Comparison of ENCODE assay signal across 25 cellular contexts in genomic region chr11:83862691-83863090, GRCh38.
DNase-seq lines count a peak whose midpoint lies in the region; ATAC-seq and TF ChIP-seq lines count a peak whose summit lies in the region.
"Had no signal": no experiment of that assay in that cellular context is flagged by ENCODE, and none has a peak within 500 bp of the region (broad histone marks: within the 10 kb centered on the region; RNA-seq: fewer than 3 reads in every experiment).

No MANE protein-coding gene starts in this region.

- no peak overlapping the region for H3K4me2 ChIP-seq in smooth muscle cell
- H3K4me2 ChIP-seq: BLaER1 treated with 17β-estradiol and CSF1 and Interleukin-3, amounts not matched to agents 10 nM and 100 nM; GM23338 had no signal

- intact Hi-C loops in Right ventricle myocardium inferior (cut with DNase I) (no loop called here), cardiac septum (cut with DNase I) (no loop called here), heart right ventricle (cut with DNase I) (no loop called here)

- no peak overlapping the region for H3K27ac ChIP-seq in heart right ventricle
- peak overlapping the region; percentile 94 for H3K27ac ChIP-seq in smooth muscle cell (ENCODE audit: low read depth)
- H3K27ac ChIP-seq: BLaER1 treated with 17β-estradiol and CSF1 and Interleukin-3, amounts not matched to agents 10 nM and 100 nM; SJCRH30 had no signal

- no peak overlapping the region for H3K4me3 ChIP-seq in heart right ventricle
- H3K4me3 ChIP-seq in smooth muscle cell: no peak overlapping the region
- H3K4me3 ChIP-seq in HAP-1: no peak overlapping the region
- H3K4me3 ChIP-seq: BLaER1 treated with 17β-estradiol and CSF1 and Interleukin-3, amounts not matched to agents 10 nM and 100 nM; GM23338; SJCRH30 had no signal

- H3K9me3 ChIP-seq in heart right ventricle (peaks cover 0 to 14% (median 0%) of the 10 kb centered on the region in 11 donors), smooth muscle cell (replicated peaks; ENCODE audit: low read depth) (no peaks in the 10 kb centered on the region), HAP-1 (no peaks in the 10 kb centered on the region)
- H3K9me3 ChIP-seq: SJCRH30 had no signal

- H3F3A ChIP-seq in smooth muscle cell (ENCODE audit: low read depth): peaks cover 13% of the 10 kb centered on the region

- no peak overlapping the region for H3K9ac ChIP-seq in smooth muscle cell (ENCODE audit: low read depth)
- H3K9ac ChIP-seq: BLaER1 treated with 17β-estradiol and CSF1 and Interleukin-3, amounts not matched to agents 10 nM and 100 nM had no signal

- in situ Hi-C loops in HAP-1 (cut with MboI; ENCODE audit: low sequenced_read_pairs): no loop called here

- no peak overlapping the region for H3K27ac Mint-ChIP-seq in mesothelial cell of epicardium
- H3K27ac Mint-ChIP-seq: CD4-positive, alpha-beta T cell; GM23338 had no signal

- H3K27me3 ChIP-seq in heart right ventricle (no peaks in the 10 kb centered on the region), smooth muscle cell (ENCODE audit: low read depth) (no peaks in the 10 kb centered on the region), HAP-1 (ENCODE audit: low read depth) (no peaks in the 10 kb centered on the region)
- H3K27me3 ChIP-seq: BLaER1 treated with 17β-estradiol and CSF1 and Interleukin-3, amounts not matched to agents 10 nM and 100 nM; SJCRH30 had no signal

- DNase-seq in Right ventricle myocardium inferior (ENCODE audit: missing footprints): no peak
- DNase-seq in cardiac septum (ENCODE audit: low spot score): no peak
- peak; percentile 5 for DNase-seq in astrocyte of the hippocampus (ENCODE audit: low read depth, low spot score)
- peak in 1 of 2 donors; percentile 57 for DNase-seq in heart right ventricle
- DNase-seq in smooth muscle cell (lab: John Stamatoyannopoulos, UW; ENCODE audit: unreplicated experiment): no peak
- DNase-seq in stimulated activated CD4-positive, alpha-beta T cell treated with anti-CD3 and anti-CD28 coated beads, Interleukin-4, amount 100 ng/mL, for 1 hour: no peak
- no peak for DNase-seq in mesothelial cell of epicardium (ENCODE audit: low spot score in 2 of 2, unreplicated experiment in 2 of 2)
- DNase-seq in HAP-1 (ENCODE audit: low spot score in 2 of 2): no peak
- DNase-seq: AML-193; CD4-positive, alpha-beta T cell; COR-L47; DMS53; HCEC 1CT; IMR-90; KG1; NCI-H1092 treated with DMSO at 0.1 percent for 48 hours; NCI-H1436; NCI-H187; NCI-H2081 treated with DMSO at 0.1 percent for 48 hours; NCI-H2171; NCI-H226; NCI-H510A; SJCRH30 had no signal

- H3K4me1 Mint-ChIP-seq in mesothelial cell of epicardium: peaks cover 24% of the 10 kb centered on the region
- H3K4me1 Mint-ChIP-seq: GM23338 had no signal

- peaks cover 6% of the 10 kb centered on the region for H3K36me3 Mint-ChIP-seq in mesothelial cell of epicardium

- TF ChIP-seq CTCF in heart right ventricle (IDR thresholded peaks at IDR 0.05) (no peak), smooth muscle cell (IDR thresholded peaks at IDR 0.05; ENCODE audit: borderline replicate concordance, insufficient read depth, poor library complexity, severe bottlenecking) (no peak), mesothelial cell of epicardium (IDR thresholded peaks at IDR 0.05; ENCODE audit: unreplicated experiment) (no peak)

- no peak overlapping the region for H3K4me3 Mint-ChIP-seq in mesothelial cell of epicardium
- H3K4me3 Mint-ChIP-seq: CD4-positive, alpha-beta T cell; GM23338 had no signal

- H2AFZ ChIP-seq in smooth muscle cell (ENCODE audit: low read depth): no peak overlapping the region
- H2AFZ ChIP-seq: GM23338 had no signal

- H3K36me3 ChIP-seq in heart right ventricle (no peaks in the 10 kb centered on the region), smooth muscle cell (ENCODE audit: low read depth) (no peaks in the 10 kb centered on the region), HAP-1 (replicated peaks) (no peaks in the 10 kb centered on the region)
- H3K36me3 ChIP-seq: BLaER1 treated with 17β-estradiol and CSF1 and Interleukin-3, amounts not matched to agents 10 nM and 100 nM had no signal

- H3K79me2 ChIP-seq in smooth muscle cell (ENCODE audit: low read depth): no peaks in the 10 kb centered on the region

- peaks cover 25% of the 10 kb centered on the region for H3K9me3 Mint-ChIP-seq in mesothelial cell of epicardium

- H4K20me1 ChIP-seq in smooth muscle cell (ENCODE audit: low read depth): no peaks in the 10 kb centered on the region
- H4K20me1 ChIP-seq: BLaER1 treated with 17β-estradiol and CSF1 and Interleukin-3, amounts not matched to agents 10 nM and 100 nM had no signal

- H3K27me3 Mint-ChIP-seq in mesothelial cell of epicardium (ENCODE audit: low read depth): no peaks in the 10 kb centered on the region
- H3K27me3 Mint-ChIP-seq: CD4-positive, alpha-beta T cell had no signal

- ATAC-seq in Right ventricle myocardium inferior (peak; percentile 97), heart right ventricle (peak; percentile 78 to 93 (median 84))
- ATAC-seq: GM23338 had no signal

- peaks cover 0 to 6% (median 0%) of the 10 kb centered on the region in 9 donors for H3K4me1 ChIP-seq in heart right ventricle
- no peaks in the 10 kb centered on the region for H3K4me1 ChIP-seq in smooth muscle cell (ENCODE audit: low read depth)
- H3K4me1 ChIP-seq in HAP-1: no peaks in the 10 kb centered on the region
- H3K4me1 ChIP-seq: BLaER1 treated with 17β-estradiol and CSF1 and Interleukin-3, amounts not matched to agents 10 nM and 100 nM; SJCRH30 had no signal

- WGBS in heart right ventricle, 2 donors: 20 to 21% methylated on average over 1 of the region's 1 CpG
- 72% methylated on average over 1 of the region's 1 CpG for WGBS in smooth muscle cell (ENCODE audit: low lambda C conversion rate)
